In the genomic region with DNA sequence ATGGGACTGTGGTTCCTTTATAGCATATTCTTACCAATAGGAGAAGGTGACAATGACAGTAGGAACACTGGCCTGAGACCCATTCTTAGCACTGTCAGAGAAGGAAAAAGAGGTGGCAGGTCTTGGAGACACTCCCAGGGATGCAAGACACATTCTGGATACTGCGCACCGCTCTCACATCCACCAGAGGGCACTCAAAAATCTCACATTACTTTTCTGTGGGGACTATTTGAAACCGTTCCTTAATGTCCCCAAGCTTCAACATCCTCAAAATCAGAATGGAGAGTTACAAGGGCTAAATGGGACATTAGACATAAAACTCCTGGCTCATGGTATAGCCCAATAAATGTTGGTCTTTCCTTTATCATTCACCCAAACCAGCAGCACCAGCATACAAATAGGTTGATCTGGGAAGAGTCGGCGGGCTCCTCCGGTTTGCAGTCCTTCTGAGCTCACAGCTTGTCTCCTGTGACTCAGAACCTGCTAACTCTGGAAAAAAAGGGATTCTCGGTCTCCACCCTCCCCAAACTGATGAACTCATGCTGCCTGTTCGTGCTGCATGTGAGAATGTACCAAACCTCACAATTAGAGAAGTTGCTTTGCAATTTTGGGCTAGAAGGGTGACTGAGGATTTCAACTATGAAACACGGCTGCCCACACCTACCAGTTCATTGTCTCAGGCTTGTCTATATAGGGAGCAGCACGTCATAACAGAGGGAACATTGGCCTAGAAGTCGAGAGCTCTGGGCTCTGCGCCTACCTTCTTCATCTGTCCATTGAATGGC, we compare ENCODE assay signal across 8 cellular contexts. TPM values are rescaled to one million over a fixed set of nuclear protein-coding genes. Genes with fewer than 3 reads are reported as not detected.
A peak's percentile ranks its signal among the peaks of the same experiment; 100 is the strongest.
DNase-seq lines count a peak whose midpoint lies in the region; TF ChIP-seq lines count a peak whose summit lies in the region.

No MANE protein-coding gene starts in this region.

- H4K20me1 ChIP-seq in neural progenitor cell (ENCODE audit: low read depth), result no peaks in the 10 kb centered on the region

- CTCF ChIA-PET in AG04449 (lab: Yijun Ruan, JAX), result interaction anchor here (0.6 to 11.6 kb wide), 33 partner anchors 8 to 406 kb away, joined by 3 to 244 read pairs (median 4); a partner anchor contains a TSS

- no peaks in the 10 kb centered on the region for H3K9me3 ChIP-seq in neural progenitor cell (ENCODE audit: low read depth)

- no peaks in the 10 kb centered on the region for H3K27me3 ChIP-seq in neural progenitor cell

- no peaks in the 10 kb centered on the region for H3K36me3 Mint-ChIP-seq in neural progenitor cell

- peaks cover 7% of the 10 kb centered on the region for H3K27me3 Mint-ChIP-seq in neural progenitor cell (ENCODE audit: insufficient read depth, low read depth)

- no peaks in the 10 kb centered on the region for H3K9me3 Mint-ChIP-seq in neural progenitor cell

- DNase-seq in AG04449 (ENCODE audit: low read depth, low spot score) (no peak), GM12864 (ENCODE audit: low read depth) (no peak), NAMALWA (ENCODE audit: low spot score) (peak; percentile 62), SW480 (ENCODE audit: low spot score) (peak; percentile 37), fibroblast of the aortic adventitia (ENCODE audit: low read depth) (peak; percentile 68), neural progenitor cell (ENCODE audit: low spot score) (peak; percentile 79), NCI-H187 (lab: John Stamatoyannopoulos, UW) (no peak), GM19240 (ENCODE audit: insufficient read length, low spot score) (no peak)

- H3K4me2 ChIP-seq in neural progenitor cell, result peak overlapping the region; percentile 28

- no peaks in the 10 kb centered on the region for H3K36me3 ChIP-seq in neural progenitor cell

- H3K27ac ChIP-seq in neural progenitor cell, result no peak overlapping the region

- TF ChIP-seq CTCF in AG04449 (IDR thresholded peaks at IDR 0.05; ENCODE audit: insufficient read depth, low read length, missing control alignments) (peak; percentile 71), GM12864 (IDR thresholded peaks at IDR 0.05; ENCODE audit: low read depth, low read length, missing control alignments) (peak; percentile 69), fibroblast of the aortic adventitia (IDR thresholded peaks at IDR 0.05; ENCODE audit: insufficient read depth, low read length) (peak; percentile 81), neural progenitor cell (IDR thresholded peaks at IDR 0.05) (peak; percentile 81)

- H2AFZ ChIP-seq in neural progenitor cell (replicated peaks), result peak overlapping the region; percentile 81

- no peak overlapping the region for H3K4me3 Mint-ChIP-seq in neural progenitor cell

- H3K4me1 ChIP-seq in neural progenitor cell, result no peaks in the 10 kb centered on the region

- no peak overlapping the region for H3K27ac Mint-ChIP-seq in neural progenitor cell

- H3K4me3 ChIP-seq in AG04449 (ENCODE audit: low read depth, low read length) (peak overlapping the region; percentile 27), GM12864 (ENCODE audit: low read depth, low read length) (no peak overlapping the region), fibroblast of the aortic adventitia (ENCODE audit: low read depth, low read length) (no peak overlapping the region), neural progenitor cell (no peak overlapping the region)

- POLR2A ChIA-PET in AG04449 (lab: Yijun Ruan, JAX), result interaction anchor here (0.7 to 0.9 kb wide), 2 partner anchors 11 to 153 kb away, joined by 3 read pairs; no protein-coding TSS in a partner anchor

- peaks cover 4% of the 10 kb centered on the region for H3K4me1 Mint-ChIP-seq in neural progenitor cell

- H3K9ac ChIP-seq in neural progenitor cell, result no peak overlapping the region

- no peaks in the 10 kb centered on the region for H3F3A ChIP-seq in neural progenitor cell (ENCODE audit: low read depth)

- no peaks in the 10 kb centered on the region for H3K79me2 ChIP-seq in neural progenitor cell (ENCODE audit: low read depth)

RNA-seq across cellular contexts. Expression of a gene that starts 40.2 kb away (rescaled TPM):
- not detected in 2 replicates for total RNA-seq in fibroblast of the aortic adventitia (ENCODE audit: low replicate concordance)
- 0.06 and 0.25 TPM in 2 replicates for total RNA-seq in neural progenitor cell (ENCODE audit: low replicate concordance)

Comparison
In these comparisons a context has a peak if more than half of its experiments do, and no peak if none do; other contexts are left out.
1. DNase-seq: peak in NAMALWA (single experiment), SW480 (single experiment), fibroblast of the aortic adventitia (single experiment) and neural progenitor cell (single experiment); none in AG04449 (single experiment), GM12864 (single experiment), NCI-H187 (0 of 2) and GM19240 (single experiment).
2. Peak in every context shown above with its lines, with median percentiles within 50 percentile points of each other: CTCF ChIP-seq.